In the genomic region with DNA sequence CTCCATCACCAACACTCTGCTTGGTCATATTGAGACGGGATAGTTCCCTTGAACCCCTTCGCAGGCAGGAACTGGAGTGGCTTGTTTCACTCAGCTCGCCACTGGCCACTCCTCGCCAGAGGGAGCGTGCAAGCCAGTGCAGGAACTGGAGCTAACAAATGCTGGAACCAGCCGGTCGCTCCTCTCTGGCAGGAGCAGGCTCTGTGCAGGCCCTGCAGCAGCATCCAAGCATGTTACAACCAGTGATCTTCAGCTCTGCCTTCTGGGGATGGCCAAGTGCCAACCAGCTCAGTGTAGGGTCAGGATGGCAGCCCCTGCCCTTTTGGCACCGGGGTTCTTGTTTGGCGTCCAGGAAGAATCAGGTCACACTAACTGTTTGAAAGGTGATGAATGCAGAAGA, we compare ENCODE assay signal across 17 cellular contexts.
"Had no signal": no experiment of that assay in that cellular context is flagged by ENCODE, and none has a peak within 500 bp of the region (broad histone marks: within the 10 kb centered on the region; RNA-seq: fewer than 3 reads in every experiment).

No MANE protein-coding gene starts in this region.

- H3K9me3 ChIP-seq: SK-N-SH had no signal

- DNase-seq: activated CD4-positive, alpha-beta memory T cell treated with anti-CD3 and anti-CD28 coated beads, Interleukin-2, amount 10 ng/mL, durations not matched to agents 7 days and 5 days; activated CD4-positive, alpha-beta T cell treated with anti-CD3 and anti-CD28 coated beads for 48 hours; activated effector memory CD4-positive, alpha-beta T cell treated with anti-CD3 and anti-CD28 coated beads, Interleukin-2, amount 50 U/mL, for 16 hours; activated naive CD4-positive, alpha-beta T cell treated with anti-CD3 and anti-CD28 coated beads, Interleukin-2, amount 10 ng/mL, durations not matched to agents 7 days and 5 days; activated T-cell treated with anti-CD3 and anti-CD28 coated beads for 4 hours; erythroblast; foreskin melanocyte; islet precursor cell; naive thymus-derived CD8-positive, alpha-beta T cell; SK-N-SH; stimulated activated CD4-positive, alpha-beta T cell treated with anti-CD3 and anti-CD28 coated beads, Interleukin-12 subunit alpha, Interleukin-12 subunit beta, amount 100 ng/mL, for 4 hours; trophoblast cell had no signal

- ATAC-seq: naive thymus-derived CD8-positive, alpha-beta T cell had no signal

- H3K27me3 Mint-ChIP-seq: activated CD4-positive, alpha-beta memory T cell treated with anti-CD3 and anti-CD28 coated beads, Interleukin-2, amount 10 ng/mL, durations not matched to agents 7 days and 5 days; activated naive CD4-positive, alpha-beta T cell treated with anti-CD3 and anti-CD28 coated beads, Interleukin-2, amount 10 ng/mL, durations not matched to agents 7 days and 5 days; stimulated activated naive CD8-positive, alpha-beta T cell treated with anti-CD3 and anti-CD28 coated beads, Interleukin-15, Interleukin-2, amounts not matched to agents 100 ng/mL and 50 ng/mL, for 24 hours had no signal

- H3K27me3 ChIP-seq: cardiac muscle cell, neural progenitor cell had no signal

- H3K36me3 ChIP-seq: cardiac muscle cell, neural progenitor cell had no signal

- H3K4me1 Mint-ChIP-seq: activated CD4-positive, alpha-beta memory T cell treated with anti-CD3 and anti-CD28 coated beads, Interleukin-2, amount 10 ng/mL, durations not matched to agents 7 days and 5 days; activated naive CD4-positive, alpha-beta T cell treated with anti-CD3 and anti-CD28 coated beads, Interleukin-2, amount 10 ng/mL, durations not matched to agents 7 days and 5 days; naive thymus-derived CD8-positive, alpha-beta T cell had no signal

- H3K9me3 Mint-ChIP-seq: activated naive CD4-positive, alpha-beta T cell treated with anti-CD3 and anti-CD28 coated beads, Interleukin-2, amount 10 ng/mL, durations not matched to agents 7 days and 5 days; neural progenitor cell had no signal

- H2AFZ ChIP-seq: neural progenitor cell had no signal

- H3K4me3 Mint-ChIP-seq: activated CD4-positive, alpha-beta memory T cell treated with anti-CD3 and anti-CD28 coated beads, Interleukin-2, amount 10 ng/mL, durations not matched to agents 7 days and 5 days; activated naive CD4-positive, alpha-beta T cell treated with anti-CD3 and anti-CD28 coated beads, Interleukin-2, amount 10 ng/mL, durations not matched to agents 7 days and 5 days; mesothelial cell of epicardium; naive thymus-derived CD8-positive, alpha-beta T cell; neural progenitor cell; stimulated activated naive CD8-positive, alpha-beta T cell treated with anti-CD3 and anti-CD28 coated beads, Interleukin-15, Interleukin-2, amounts not matched to agents 100 ng/mL and 50 ng/mL, for 24 hours had no signal

- H3K4me3 ChIP-seq: cardiac muscle cell, neural progenitor cell had no signal

- H3K27ac Mint-ChIP-seq: activated CD4-positive, alpha-beta memory T cell treated with anti-CD3 and anti-CD28 coated beads, Interleukin-2, amount 10 ng/mL, durations not matched to agents 7 days and 5 days; activated naive CD4-positive, alpha-beta T cell treated with anti-CD3 and anti-CD28 coated beads, Interleukin-2, amount 10 ng/mL, durations not matched to agents 7 days and 5 days; mesothelial cell of epicardium; naive thymus-derived CD8-positive, alpha-beta T cell; neural progenitor cell; progenitor cell of endocrine pancreas; stimulated activated naive CD8-positive, alpha-beta T cell treated with anti-CD3 and anti-CD28 coated beads, Interleukin-15, Interleukin-2, amounts not matched to agents 100 ng/mL and 50 ng/mL, for 24 hours had no signal

- H3K36me3 Mint-ChIP-seq: activated naive CD4-positive, alpha-beta T cell treated with anti-CD3 and anti-CD28 coated beads, Interleukin-2, amount 10 ng/mL, durations not matched to agents 7 days and 5 days; mesothelial cell of epicardium; naive thymus-derived CD8-positive, alpha-beta T cell; neural progenitor cell had no signal

- H3K4me2 ChIP-seq: neural progenitor cell, SK-N-SH had no signal

- H3K27ac ChIP-seq: cardiac muscle cell, neural progenitor cell had no signal

- H3K9ac ChIP-seq: neural progenitor cell, SK-N-SH had no signal
